Comparison of ENCODE assay signal across 11 cellular contexts in the genomic region with DNA sequence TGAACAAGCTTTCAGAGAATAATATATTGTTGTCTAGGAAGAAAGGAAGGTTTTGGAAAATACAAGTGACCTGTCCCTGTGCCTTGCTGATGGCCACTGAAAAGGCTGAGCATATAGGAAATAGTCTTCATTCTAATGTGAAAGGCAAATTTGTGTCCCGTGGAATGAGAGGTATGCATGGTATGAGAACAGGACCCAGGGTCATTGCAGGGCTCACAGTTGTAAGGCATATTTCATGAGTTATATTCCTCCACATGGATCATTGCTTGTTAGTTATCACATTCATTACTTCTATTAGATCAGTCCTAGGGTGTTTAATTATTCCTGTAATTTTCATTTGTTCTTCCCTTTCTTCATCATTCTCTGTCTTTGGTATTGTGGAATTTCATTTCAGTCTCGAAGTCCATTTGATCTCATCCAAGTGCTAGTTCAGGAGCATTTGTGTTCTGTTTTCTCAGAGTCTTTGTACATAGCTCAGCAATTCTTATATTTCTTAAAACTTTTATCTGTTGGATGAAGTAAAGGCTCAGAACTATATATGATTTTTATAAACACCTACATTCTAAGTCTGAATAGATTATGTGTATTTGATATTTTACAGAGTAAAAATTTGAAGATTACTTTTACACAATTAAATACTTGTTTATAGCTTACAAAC.
DNase-seq lines count a peak whose midpoint lies in the region; TF ChIP-seq lines count a peak whose summit lies in the region.
"Had no signal": no experiment of that assay in that cellular context is flagged by ENCODE, and none has a peak within 500 bp of the region (broad histone marks: within the 10 kb centered on the region; RNA-seq: fewer than 3 reads in every experiment).

No MANE protein-coding gene starts in this region.

- H3K4me1 ChIP-seq in ACC112 (ENCODE audit: control insufficient read depth, insufficient read depth, low read length, unreplicated experiment) (peaks cover 16% of the 10 kb centered on the region), MM.1S (ENCODE audit: low read length) (no peaks in the 10 kb centered on the region)

- H4K20me1 ChIP-seq in MM.1S (ENCODE audit: insufficient read depth, low read length), result no peaks in the 10 kb centered on the region

- no peak for TF ChIP-seq CTCF in MM.1S (IDR thresholded peaks at IDR 0.05; ENCODE audit: low read length)

- H2AFZ ChIP-seq in ACC112 (ENCODE audit: low read length, unreplicated experiment) (peak overlapping the region; percentile 1), MM.1S (ENCODE audit: low read length) (no peak overlapping the region)

- no peak overlapping the region for H3K9ac ChIP-seq in MM.1S (ENCODE audit: low read length)

- no peak overlapping the region; the same call in 1 of the 2 replicates for H3K27ac ChIP-seq in ACC112 (ENCODE audit: low read depth, low read length)
- no peak overlapping the region for H3K27ac ChIP-seq in MM.1S (ENCODE audit: low read length)
- H3K27ac ChIP-seq: WERI-Rb-1 had no signal

- H3K9me2 ChIP-seq in MM.1S (replicated peaks; ENCODE audit: insufficient read depth, low read length), result no peaks in the 10 kb centered on the region

- H3K4me3 ChIP-seq in ACC112 (ENCODE audit: low read depth, low read length) (peak overlapping the region; percentile 9; the same call in 1 of the 2 replicates), MM.1S (ENCODE audit: low read length) (no peak overlapping the region)
- H3K4me3 ChIP-seq: GM12878 had no signal

- DNase-seq in HS-5 (ENCODE audit: low read depth) (peak; percentile 11), astrocyte of the hippocampus (ENCODE audit: low read depth, low spot score) (peak; percentile 65), islet precursor cell (peak; percentile 57), T-helper 1 cell (no peak), NCI-H2171 treated with DMSO at 0.1 percent for 48 hours (lab: John Stamatoyannopoulos, UW) (no peak), MM.1S (no peak), nucleus accumbens (lab: John Stamatoyannopoulos, UW) (no peak)
- DNase-seq: stimulated activated CD4-positive, alpha-beta T cell treated with anti-CD3 and anti-CD28 coated beads, Interleukin-1b, Interleukin-23, amount 100 ng/mL, for 48 hours; WERI-Rb-1 had no signal

- no peaks in the 10 kb centered on the region for H3K9me3 ChIP-seq in MM.1S (replicated peaks; ENCODE audit: insufficient read depth, low read length)

- H3K4me2 ChIP-seq in MM.1S (ENCODE audit: low read depth, low read length), result no peak overlapping the region

- H3K27me3 ChIP-seq in ACC112 (ENCODE audit: insufficient read depth, low read length) (no peaks in the 10 kb centered on the region), MM.1S (replicated peaks; ENCODE audit: insufficient read depth, low read length) (no peaks in the 10 kb centered on the region)

- H3F3A ChIP-seq in MM.1S (ENCODE audit: insufficient read depth, low read length), result no peaks in the 10 kb centered on the region

- no peaks in the 10 kb centered on the region for H3K79me2 ChIP-seq in ACC112 (ENCODE audit: control insufficient read depth, insufficient read depth, low read length, unreplicated experiment)
- no peaks in the 10 kb centered on the region for H3K79me2 ChIP-seq in MM.1S (ENCODE audit: low read length)

- H3K36me3 ChIP-seq in ACC112 (ENCODE audit: insufficient read depth, low read length) (no peaks in the 10 kb centered on the region), MM.1S (replicated peaks; ENCODE audit: insufficient read depth, low read length) (no peaks in the 10 kb centered on the region)
- H3K36me3 ChIP-seq: WERI-Rb-1 had no signal

Comparison
In these comparisons a context has a peak if more than half of its experiments do, and no peak if none do; other contexts are left out.
1. DNase-seq: peak in HS-5 (single experiment), astrocyte of the hippocampus (single experiment) and islet precursor cell (single experiment); none in T-helper 1 cell (0 of 5), NCI-H2171 treated with DMSO at 0.1 percent for 48 hours (single experiment), MM.1S (single experiment) and nucleus accumbens (0 of 56).